ENCODE assay signal across 23 cellular contexts in genomic region chr2:45040786-45041185, GRCh38. TPM values are rescaled to one million over a fixed set of nuclear protein-coding genes. Genes with fewer than 3 reads are reported as not detected.
"Had no signal": no experiment of that assay in that cellular context is flagged by ENCODE, and none has a peak within 500 bp of the region (broad histone marks: within the 10 kb centered on the region; RNA-seq: fewer than 3 reads in every experiment).

No MANE protein-coding gene starts in this region.

- ATAC-seq: left lobe of liver; lower lobe of right lung; naive thymus-derived CD4-positive, alpha-beta T cell had no signal

- H3K27ac ChIP-seq: adrenal gland, ascending aorta, brain microvascular endothelial cell, lower lobe of right lung, ovary, prostate gland, spleen, thoracic aorta, upper lobe of left lung, WERI-Rb-1 had no signal

- H3K27me3 ChIP-seq: ascending aorta, brain microvascular endothelial cell, ovary, upper lobe of left lung had no signal

- DNase-seq: activated CD4-positive, alpha-beta T cell treated with anti-CD3 and anti-CD28 coated beads for 1 hour; activated naive CD4-positive, alpha-beta T cell; activated T-cell treated with anti-CD3 and anti-CD28 coated beads, Interleukin-2, amount 50 U/mL, for 1 hour; adrenal gland; brain microvascular endothelial cell; effector memory CD4-positive, alpha-beta T cell; foreskin melanocyte; immature natural killer cell; lower lobe of right lung; naive thymus-derived CD4-positive, alpha-beta T cell; ovary; spleen; stimulated activated CD4-positive, alpha-beta T cell treated with anti-CD3 and anti-CD28 coated beads, Interleukin-4, amount 100 ng/mL, for 1 hour; stimulated activated naive CD4-positive, alpha-beta T cell treated with Interleukin-2 at 50 U/mL for 16 hours; upper lobe of left lung; WERI-Rb-1 had no signal

- H3K4me3 ChIP-seq: adrenal gland, ascending aorta, lower lobe of right lung, ovary, prostate gland, spleen, thoracic aorta, upper lobe of left lung had no signal

- H3K4me1 ChIP-seq: adrenal gland, ascending aorta, lower lobe of right lung, prostate gland, spleen, upper lobe of left lung had no signal

- H3K36me3 ChIP-seq: adrenal gland, ascending aorta, brain microvascular endothelial cell, lower lobe of right lung, ovary, prostate gland, spleen, thoracic aorta, upper lobe of left lung, WERI-Rb-1 had no signal

RNA-seq across cellular contexts. Expression of gene SIX2, which starts 31.5 kb away (rescaled TPM):
- total RNA-seq: activated T-helper 2 cell treated with anti-CD3 and anti-CD28 coated beads, Interferon-gamma antibody, Interleukin-2, Interleukin-4, amounts not matched to agents 10 μg/mL and 5 μg/mL and 100 μg/mL, durations not matched to agents 14 hours and 24 hours and 36 hours; dermis microvascular lymphatic vessel endothelial cell; left lobe of liver; naive thymus-derived CD4-positive, alpha-beta T cell; T-helper 2 cell treated with Interferon-gamma antibody and Interleukin-4, amounts not matched to agents 100 ng/mL and 5 ng/mL, for 36 hours had no signal
- polyA plus RNA-seq: immature natural killer cell; naive thymus-derived CD4-positive, alpha-beta T cell had no signal
